18 cellular contexts compared by ENCODE assay signal in genomic region chr3:110272525-110272924, GRCh38.
"Had no signal": no experiment of that assay in that cellular context is flagged by ENCODE, and none has a peak within 500 bp of the region (broad histone marks: within the 10 kb centered on the region; RNA-seq: fewer than 3 reads in every experiment).

No MANE protein-coding gene starts in this region.

- ATAC-seq: activated T-cell treated with anti-CD3 and anti-CD28 coated beads, Interleukin-2, amount 50 U/mL, for 72 hours; foreskin keratinocyte; left lobe of liver; natural killer cell treated with Interleukin-12 subunit alpha and Interleukin-12 subunit beta and Interleukin-15 and Interleukin-18, amount 100 ng/mL, for 72 hours; psoas muscle; right cardiac atrium had no signal

- H3K27ac Mint-ChIP-seq: activated CD4-positive, alpha-beta memory T cell treated with anti-CD3 and anti-CD28 coated beads, Interleukin-2, amount 10 ng/mL, durations not matched to agents 7 days and 5 days; activated naive CD4-positive, alpha-beta T cell treated with anti-CD3 and anti-CD28 coated beads for 36 hours; activated naive CD8-positive, alpha-beta T cell treated with anti-CD3 and anti-CD28 coated beads, Interleukin-2, amount 10 ng/mL, durations not matched to agents 7 days and 5 days; activated T-cell treated with anti-CD3 and anti-CD28 coated beads, Interleukin-2, amount 50 U/mL, for 72 hours; immature natural killer cell; natural killer cell treated with Interleukin-12 subunit alpha and Interleukin-12 subunit beta and Interleukin-15 and Interleukin-18, amount 100 ng/mL, for 72 hours had no signal

- H3K4me3 Mint-ChIP-seq: activated CD4-positive, alpha-beta memory T cell treated with anti-CD3 and anti-CD28 coated beads, Interleukin-2, amount 10 ng/mL, durations not matched to agents 7 days and 5 days; activated naive CD4-positive, alpha-beta T cell treated with anti-CD3 and anti-CD28 coated beads for 36 hours; activated naive CD8-positive, alpha-beta T cell treated with anti-CD3 and anti-CD28 coated beads, Interleukin-2, amount 10 ng/mL, durations not matched to agents 7 days and 5 days; activated T-cell treated with anti-CD3 and anti-CD28 coated beads, Interleukin-2, amount 50 U/mL, for 72 hours; central memory CD8-positive, alpha-beta T cell; immature natural killer cell; natural killer cell treated with Interleukin-12 subunit alpha and Interleukin-12 subunit beta and Interleukin-15 and Interleukin-18, amount 100 ng/mL, for 72 hours had no signal

- H3K36me3 Mint-ChIP-seq: activated naive CD8-positive, alpha-beta T cell treated with anti-CD3 and anti-CD28 coated beads, Interleukin-2, amount 10 ng/mL, durations not matched to agents 7 days and 5 days; immature natural killer cell; natural killer cell treated with Interleukin-12 subunit alpha and Interleukin-12 subunit beta and Interleukin-15 and Interleukin-18, amount 100 ng/mL, for 72 hours had no signal

- H3K9me3 Mint-ChIP-seq: activated CD4-positive, alpha-beta memory T cell treated with anti-CD3 and anti-CD28 coated beads, Interleukin-2, amount 10 ng/mL, durations not matched to agents 7 days and 5 days; activated naive CD4-positive, alpha-beta T cell treated with anti-CD3 and anti-CD28 coated beads for 36 hours; activated naive CD8-positive, alpha-beta T cell treated with anti-CD3 and anti-CD28 coated beads, Interleukin-2, amount 10 ng/mL, durations not matched to agents 7 days and 5 days; activated T-cell treated with anti-CD3 and anti-CD28 coated beads, Interleukin-2, amount 50 U/mL, for 72 hours; central memory CD8-positive, alpha-beta T cell had no signal

- DNase-seq: activated CD4-positive, alpha-beta memory T cell treated with anti-CD3 and anti-CD28 coated beads, Interleukin-2, amount 10 ng/mL, durations not matched to agents 7 days and 5 days; activated CD4-positive, alpha-beta T cell treated with anti-CD3 and anti-CD28 coated beads for 48 hours; activated effector memory CD4-positive, alpha-beta T cell treated with Interleukin-2 at 50 U/mL for 16 hours; activated naive CD4-positive, alpha-beta T cell treated with anti-CD3 and anti-CD28 coated beads for 36 hours; activated naive CD8-positive, alpha-beta T cell treated with anti-CD3 and anti-CD28 coated beads, Interleukin-2, amount 10 ng/mL, durations not matched to agents 7 days and 5 days; activated T-cell treated with anti-CD3 and anti-CD28 coated beads, Interleukin-2, amount 50 U/mL, for 72 hours; amniotic stem cell; effector memory CD4-positive, alpha-beta T cell; foreskin keratinocyte; immature natural killer cell; ovary; psoas muscle; right cardiac atrium; stimulated activated CD4-positive, alpha-beta T cell treated with anti-CD3 and anti-CD28 coated beads, Interleukin-4, amount 100 ng/mL, for 24 hours; stimulated activated naive CD4-positive, alpha-beta T cell treated with Interleukin-2 at 50 U/mL for 16 hours had no signal

- H3K4me1 Mint-ChIP-seq: activated CD4-positive, alpha-beta memory T cell treated with anti-CD3 and anti-CD28 coated beads, Interleukin-2, amount 10 ng/mL, durations not matched to agents 7 days and 5 days; activated naive CD8-positive, alpha-beta T cell treated with anti-CD3 and anti-CD28 coated beads, Interleukin-2, amount 10 ng/mL, durations not matched to agents 7 days and 5 days; central memory CD8-positive, alpha-beta T cell; immature natural killer cell had no signal

- H3K27me3 Mint-ChIP-seq: activated CD4-positive, alpha-beta memory T cell treated with anti-CD3 and anti-CD28 coated beads, Interleukin-2, amount 10 ng/mL, durations not matched to agents 7 days and 5 days; activated naive CD8-positive, alpha-beta T cell treated with anti-CD3 and anti-CD28 coated beads, Interleukin-2, amount 10 ng/mL, durations not matched to agents 7 days and 5 days; central memory CD8-positive, alpha-beta T cell; natural killer cell treated with Interleukin-12 subunit alpha and Interleukin-12 subunit beta and Interleukin-15 and Interleukin-18, amount 100 ng/mL, for 72 hours had no signal
